8 cellular contexts compared by ENCODE assay signal in the genomic region with DNA sequence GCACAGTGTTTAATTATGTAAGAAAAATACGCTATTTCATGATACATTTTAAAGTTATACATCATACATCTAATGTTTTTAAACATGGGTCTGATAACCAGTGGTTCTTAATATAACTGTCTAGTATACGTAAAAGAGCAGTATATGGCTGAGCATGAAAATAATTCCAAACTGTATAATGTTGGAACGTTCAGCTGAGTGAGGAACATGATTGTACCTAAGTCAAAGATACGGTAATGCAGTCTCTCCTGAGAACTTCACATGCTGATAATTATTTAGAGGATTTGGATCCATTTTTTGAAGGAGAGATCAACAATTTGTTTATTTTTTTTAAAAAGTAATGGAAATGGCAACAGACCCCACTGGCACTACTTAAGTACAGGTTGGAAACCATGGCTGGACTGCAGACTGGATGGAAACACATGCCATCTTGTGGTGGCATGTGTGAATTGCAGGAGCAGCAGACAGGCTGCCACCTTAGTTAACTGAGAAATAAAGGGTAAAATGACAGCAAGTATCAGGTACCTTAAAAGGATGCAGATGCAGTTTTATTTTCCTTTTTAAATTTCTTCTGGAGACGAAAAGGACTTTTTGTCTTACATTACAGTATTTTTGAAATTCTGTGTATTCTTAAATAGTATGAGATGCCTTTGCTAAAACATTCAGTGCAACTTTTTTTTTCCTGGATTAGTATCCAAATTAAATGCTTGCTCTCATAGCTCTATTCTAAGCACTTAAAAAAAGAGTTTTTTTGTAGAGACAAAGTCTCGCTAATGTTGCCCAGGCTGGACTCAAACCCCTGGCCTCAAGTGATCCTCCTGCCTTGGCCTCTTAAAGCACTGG.
DNase-seq lines count a peak whose midpoint lies in the region; ATAC-seq, FAIRE-seq and TF ChIP-seq lines count a peak whose summit lies in the region.

No MANE protein-coding gene starts in this region.

- no peak overlapping the region for H3K4me3 ChIP-seq in A673 (ENCODE audit: low read depth, low read length, poor library complexity, severe bottlenecking)
- no peak overlapping the region for H3K4me3 ChIP-seq in esophagus squamous epithelium

- no peaks in the 10 kb centered on the region for H3K27me3 ChIP-seq in A673 (replicated peaks; ENCODE audit: insufficient read depth, low read depth, low read length, poor library complexity)
- H3K27me3 ChIP-seq in esophagus squamous epithelium = no peaks in the 10 kb centered on the region

- CTCF ChIA-PET in A673 (lab: Charles Lee) = no interaction called here
- CTCF ChIA-PET in activated CD4-positive, alpha-beta T cell treated with anti-CD3 and anti-CD28 coated beads, Interleukin-2, amount 10 ng/mL, durations not matched to agents 7 days and 5 days (lab: Charles Lee) = interaction anchor here (1.0 to 2.8 kb wide), 2 partner anchors 10 to 109 kb away, joined by 3 to 8 read pairs; no protein-coding TSS in a partner anchor

- no peaks in the 10 kb centered on the region for H3K27me3 Mint-ChIP-seq in activated CD4-positive, alpha-beta T cell treated with anti-CD3 and anti-CD28 coated beads, Interleukin-2, amount 10 ng/mL, durations not matched to agents 7 days and 5 days
- no peaks in the 10 kb centered on the region for H3K27me3 Mint-ChIP-seq in progenitor cell of endocrine pancreas

- WGBS in esophagus squamous epithelium, 2 donors = 89% methylated on average over 6 of the region's 6 CpGs

- H3K4me3 Mint-ChIP-seq in activated CD4-positive, alpha-beta T cell treated with anti-CD3 and anti-CD28 coated beads, Interleukin-2, amount 10 ng/mL, durations not matched to agents 7 days and 5 days = no peak overlapping the region
- H3K4me3 Mint-ChIP-seq in progenitor cell of endocrine pancreas (ENCODE audit: low read depth) = no peak overlapping the region

- H3K36me3 ChIP-seq in A673 (ENCODE audit: insufficient read depth, low read length, poor library complexity, severe bottlenecking) (peaks cover 12% of the 10 kb centered on the region), esophagus squamous epithelium (peaks cover 0 to 85% (median 0%) of the 10 kb centered on the region in 3 donors)

- H3K27ac ChIP-seq in A673 (ENCODE audit: low read depth, low read length, poor library complexity, severe bottlenecking) (no peak overlapping the region), esophagus squamous epithelium (no peak overlapping the region)

- ATAC-seq in HG02759 (IDR thresholded peaks at IDR 0.05; ENCODE audit: unreplicated experiment) = peak; percentile 86

- no TSS peak for BruUV-seq in A673 (replicated peaks; lab: Mats Ljungman, UMichigan)

- no peaks in the 10 kb centered on the region for H3K9me3 Mint-ChIP-seq in activated CD4-positive, alpha-beta T cell treated with anti-CD3 and anti-CD28 coated beads, Interleukin-2, amount 10 ng/mL, durations not matched to agents 7 days and 5 days
- H3K9me3 Mint-ChIP-seq in progenitor cell of endocrine pancreas (ENCODE audit: low read depth) = no peaks in the 10 kb centered on the region

- TF ChIP-seq CTCF in A673 (conservative IDR thresholded peaks at IDR 0.05; ENCODE audit: low read depth, low read length) (peak; percentile 75), esophagus squamous epithelium (IDR thresholded peaks at IDR 0.05) (peak; percentile 62 to 88 (median 85)), progenitor cell of endocrine pancreas (IDR thresholded peaks at IDR 0.05; ENCODE audit: unreplicated experiment) (peak; percentile 97)

- H3K9me3 ChIP-seq in A673 (ENCODE audit: low read depth, low read length, poor library complexity, severe bottlenecking) = no peaks in the 10 kb centered on the region
- H3K9me3 ChIP-seq in esophagus squamous epithelium = no peaks in the 10 kb centered on the region

- intact Hi-C loops in A673 (cut with micrococcal nuclease; ENCODE audit: unreplicated experiment) = loop anchor here (1.0 kb wide), 1 partner anchor 260 kb away; no protein-coding TSS in a partner anchor
- intact Hi-C loops in esophagus squamous epithelium (cut with DNase I) = no loop called here

- DNase-seq in A673 (ENCODE audit: low spot score) = peak; percentile 54
- DNase-seq in GM12891 (ENCODE audit: insufficient read length, low spot score) = peak; percentile 20
- peak; percentile 47 for DNase-seq in NCI-H2227 (lab: John Stamatoyannopoulos, UW; ENCODE audit: unreplicated experiment)
- peak; percentile 55 for DNase-seq in activated CD4-positive, alpha-beta T cell treated with anti-CD3 and anti-CD28 coated beads, Interleukin-2, amount 10 ng/mL, durations not matched to agents 7 days and 5 days
- no peak for DNase-seq in esophagus squamous epithelium (lab: John Stamatoyannopoulos, UW)
- peak; percentile 14 for DNase-seq in progenitor cell of endocrine pancreas (ENCODE audit: low spot score, unreplicated experiment)
- no peak for DNase-seq in frontal cortex (ENCODE audit: low spot score in 2 of 2)

- peaks cover 14% of the 10 kb centered on the region for H3K36me3 Mint-ChIP-seq in activated CD4-positive, alpha-beta T cell treated with anti-CD3 and anti-CD28 coated beads, Interleukin-2, amount 10 ng/mL, durations not matched to agents 7 days and 5 days (ENCODE audit: low read depth)
- peaks cover 9% of the 10 kb centered on the region for H3K36me3 Mint-ChIP-seq in progenitor cell of endocrine pancreas (ENCODE audit: insufficient read depth)

- TF ChIP-seq POLR2A in GM12891 (IDR thresholded peaks at IDR 0.05; ENCODE audit: low read depth, low read length) (no peak), esophagus squamous epithelium (IDR thresholded peaks at IDR 0.05) (no peak)

- peak; percentile 97 for FAIRE-seq in GM12891 (lab: Jason Lieb, UNC)
- no peak for FAIRE-seq in frontal cortex (lab: Jason Lieb, UNC)

- H3K4me1 ChIP-seq in A673 (ENCODE audit: insufficient read depth, low read length, poor library complexity, severe bottlenecking) (no peaks in the 10 kb centered on the region), esophagus squamous epithelium (no peaks in the 10 kb centered on the region)

- peaks cover 2% of the 10 kb centered on the region for H3K4me1 Mint-ChIP-seq in activated CD4-positive, alpha-beta T cell treated with anti-CD3 and anti-CD28 coated beads, Interleukin-2, amount 10 ng/mL, durations not matched to agents 7 days and 5 days
- H3K4me1 Mint-ChIP-seq in progenitor cell of endocrine pancreas (ENCODE audit: low read depth) = peaks cover 19% of the 10 kb centered on the region

- no peak overlapping the region for H3K27ac Mint-ChIP-seq in activated CD4-positive, alpha-beta T cell treated with anti-CD3 and anti-CD28 coated beads, Interleukin-2, amount 10 ng/mL, durations not matched to agents 7 days and 5 days
- no peak overlapping the region for H3K27ac Mint-ChIP-seq in progenitor cell of endocrine pancreas

- POLR2A ChIA-PET in A673 (lab: Charles Lee; ENCODE audit: low non-redundant PET) = no interaction called here
- POLR2A ChIA-PET in activated CD4-positive, alpha-beta T cell treated with anti-CD3 and anti-CD28 coated beads, Interleukin-2, amount 10 ng/mL, durations not matched to agents 7 days and 5 days (lab: Charles Lee) = no interaction called here

TF ChIP-seq in GM12891, 5 proteins besides CTCF, POLR2A, EP300 and RAD21:
- TF ChIP-seq POLR2AphosphoS5 (IDR thresholded peaks at IDR 0.05; ENCODE audit: low read depth, low read length) (no peak), TAF1 (IDR thresholded peaks at IDR 0.05; ENCODE audit: low read depth, low read length) (no peak)

Comparison
In these comparisons a context has a peak if more than half of its experiments do, and no peak if none do; other contexts are left out.
1. DNase-seq: peak in A673 (single experiment), GM12891 (single experiment), NCI-H2227 (single experiment), activated CD4-positive, alpha-beta T cell treated with anti-CD3 and anti-CD28 coated beads, Interleukin-2, amount 10 ng/mL, durations not matched to agents 7 days and 5 days (single experiment) and progenitor cell of endocrine pancreas (single experiment); none in esophagus squamous epithelium (single experiment) and frontal cortex (0 of 2).
2. Peak in every context shown above with its lines, with median percentiles within 50 percentile points of each other: CTCF ChIP-seq.